Comparison of ENCODE assay signal across 9 cellular contexts in genomic region chr7:120996333-120996982, GRCh38. TPM values are rescaled to one million over a fixed set of nuclear protein-coding genes. Genes with fewer than 3 reads are reported as not detected.
DNase-seq lines count a peak whose midpoint lies in the region; ATAC-seq, FAIRE-seq and TF ChIP-seq lines count a peak whose summit lies in the region.
"Had no signal": no experiment of that assay in that cellular context is flagged by ENCODE, and none has a peak within 500 bp of the region (broad histone marks: within the 10 kb centered on the region; RNA-seq: fewer than 3 reads in every experiment).

No MANE protein-coding gene starts in this region.

- no peaks in the 10 kb centered on the region for H3K79me2 ChIP-seq in keratinocyte (ENCODE audit: control insufficient read depth, insufficient read depth, low read length)

- H4K20me1 ChIP-seq in keratinocyte (ENCODE audit: control insufficient read depth, extremely low read depth, insufficient read depth, low read length): no peaks in the 10 kb centered on the region

- TF ChIP-seq CTCF in A673 (conservative IDR thresholded peaks at IDR 0.05; ENCODE audit: low read depth, low read length) (no peak), ascending aorta (IDR thresholded peaks at IDR 0.05) (no peak), keratinocyte (optimal IDR thresholded peaks at IDR 0.05 in 1 of 3, IDR thresholded peaks at IDR 0.05 in 1 of 3, conservative IDR thresholded peaks at IDR 0.05 in 1 of 3; ENCODE audit: extremely low read depth in 1 of 3, insufficient read depth in 2 of 3, low read length in 3 of 3) (no peak), upper lobe of right lung (IDR thresholded peaks at IDR 0.05) (no peak)

- DNase-seq in A673 (ENCODE audit: low spot score) (peak; percentile 88), GDM1 (lab: John Stamatoyannopoulos, UW) (peak; percentile 85), LoVo (ENCODE audit: low spot score) (peak; percentile 77), ascending aorta (ENCODE audit: low spot score in 2 of 2) (peak; percentile 48 to 88), keratinocyte (ENCODE audit: low read depth, low spot score) (peak; percentile 11), upper lobe of right lung (no peak)

- no TSS peak for BruUV-seq in A673 (replicated peaks; lab: Mats Ljungman, UMichigan)

- POLR2A ChIA-PET in A673 (lab: Charles Lee; ENCODE audit: low non-redundant PET): interaction anchor here (0.6 kb wide), 1 partner anchor 37 kb away, joined by 3 read pairs; no protein-coding TSS in a partner anchor

- no peaks in the 10 kb centered on the region for H3K9me1 ChIP-seq in keratinocyte (ENCODE audit: control insufficient read depth, extremely low read depth, insufficient read depth, low read length)

- peak; percentile 88 for FAIRE-seq in keratinocyte (lab: Jason Lieb, UNC)

- no peak overlapping the region for H3K4me2 ChIP-seq in keratinocyte (ENCODE audit: control insufficient read depth, extremely low read depth, insufficient read depth, low read depth, low read length)

- no peak overlapping the region for H3K9ac ChIP-seq in keratinocyte (ENCODE audit: control insufficient read depth, extremely low read depth, insufficient read depth, low read length)

- H3K9me3 ChIP-seq in A673 (ENCODE audit: low read depth, low read length, poor library complexity, severe bottlenecking): no peaks in the 10 kb centered on the region
- H3K9me3 ChIP-seq in ascending aorta: no peaks in the 10 kb centered on the region
- no peaks in the 10 kb centered on the region for H3K9me3 ChIP-seq in keratinocyte (ENCODE audit: control insufficient read depth, low read depth, low read length)
- H3K9me3 ChIP-seq in upper lobe of right lung: no peaks in the 10 kb centered on the region

- H3K27ac ChIP-seq in A673 (ENCODE audit: low read depth, low read length, poor library complexity, severe bottlenecking) (no peak overlapping the region), ascending aorta (peak overlapping the region; percentile 83 to 88), keratinocyte (ENCODE audit: control insufficient read depth, insufficient read depth, low read length) (no peak overlapping the region), upper lobe of right lung (no peak overlapping the region)
- H3K27ac ChIP-seq: cardiac muscle cell had no signal

- H2AFZ ChIP-seq in keratinocyte (ENCODE audit: control insufficient read depth, low read length): no peak overlapping the region

- intact Hi-C loops in A673 (cut with micrococcal nuclease; ENCODE audit: unreplicated experiment): loop anchor here (10.0 kb wide), 1 partner anchor 548 kb away; no protein-coding TSS in a partner anchor
- intact Hi-C loops in ascending aorta (cut with DNase I): no loop called here
- intact Hi-C loops in upper lobe of right lung (cut with DNase I): no loop called here

- CTCF ChIA-PET in A673 (lab: Charles Lee): no interaction called here

- no peaks in the 10 kb centered on the region for H3K36me3 ChIP-seq in A673 (ENCODE audit: insufficient read depth, low read length, poor library complexity, severe bottlenecking)
- no peaks in the 10 kb centered on the region for H3K36me3 ChIP-seq in ascending aorta
- no peaks in the 10 kb centered on the region for H3K36me3 ChIP-seq in keratinocyte (ENCODE audit: control insufficient read depth in 2 of 2, extremely low read depth in 1 of 2, insufficient read depth in 2 of 2, low read length in 2 of 2)
- H3K36me3 ChIP-seq in upper lobe of right lung: no peaks in the 10 kb centered on the region
- H3K36me3 ChIP-seq: cardiac muscle cell had no signal

- H3K27me3 ChIP-seq in A673 (replicated peaks; ENCODE audit: insufficient read depth, low read depth, low read length, poor library complexity) (no peaks in the 10 kb centered on the region), ascending aorta (no peaks in the 10 kb centered on the region), keratinocyte (ENCODE audit: control insufficient read depth, extremely low read depth, insufficient read depth, low read length) (no peaks in the 10 kb centered on the region), upper lobe of right lung (no peaks in the 10 kb centered on the region)
- H3K27me3 ChIP-seq: cardiac muscle cell had no signal

- dilution Hi-C loops in keratinocyte (cut with MboI; ENCODE audit: extremely low pct_ligation_motif_present, low sequenced_read_pairs): no loop called here

- H3K4me1 ChIP-seq in A673 (ENCODE audit: insufficient read depth, low read length, poor library complexity, severe bottlenecking) (peaks cover 57% of the 10 kb centered on the region), ascending aorta (peaks cover 5 to 33% of the 10 kb centered on the region in 2 donors), keratinocyte (ENCODE audit: control insufficient read depth, extremely low read depth, insufficient read depth, low read length) (peaks cover 7% of the 10 kb centered on the region), upper lobe of right lung (peaks cover 34% of the 10 kb centered on the region)

- H3K4me3 ChIP-seq in A673 (ENCODE audit: low read depth, low read length, poor library complexity, severe bottlenecking) (no peak overlapping the region), ascending aorta (no peak overlapping the region), keratinocyte (ENCODE audit: control insufficient read depth in 2 of 3, extremely low read depth in 1 of 3, insufficient read depth in 2 of 3, low read depth in 1 of 3, low read length in 3 of 3) (no peak overlapping the region), upper lobe of right lung (no peak overlapping the region)
- H3K4me3 ChIP-seq: cardiac muscle cell had no signal

- ATAC-seq in upper lobe of right lung (peak; percentile 87), HG03354 (IDR thresholded peaks at IDR 0.05; ENCODE audit: poor library complexity, severe bottlenecking, unreplicated experiment) (no peak), HG02973 (IDR thresholded peaks at IDR 0.05; ENCODE audit: unreplicated experiment) (no peak)

RNA-seq across cellular contexts. Expression of gene CPED1, which starts 7.9 kb away (rescaled TPM):
- total RNA-seq in A673 (2021): 0.15 TPM in 1 of 2 replicates, not detected in the other
- total RNA-seq in ascending aorta: 69.5 TPM
- polyA plus RNA-seq in keratinocyte: 0.62 to 1.1 TPM (median 0.72 TPM) in 3 replicates
- not detected for polyA plus RNA-seq in keratinocyte (2011; ENCODE audit: low read depth)
- polyA plus RNA-seq in keratinocyte (2011; cell fraction: cytosol; rRNA removed): 0.88 and 1.5 TPM in 2 replicates
- polyA plus RNA-seq in keratinocyte (2011; cell fraction: nucleus; rRNA removed): 0.99 and 1.1 TPM in 2 replicates
- 0.11 and 0.78 TPM in 2 replicates for polyA plus RNA-seq in keratinocyte (2012; ENCODE audit: low replicate concordance)
- 0.52 to 2.4 TPM (median 1.6 TPM) in 3 replicates for polyA minus RNA-seq in keratinocyte
- polyA minus RNA-seq in keratinocyte (2011; cell fraction: cytosol; rRNA and poly(A)+ RNA removed): 0.96 TPM
- polyA minus RNA-seq in keratinocyte (2011; cell fraction: nucleus; rRNA and poly(A)+ RNA removed): 0.74 and 6.1 TPM in 2 replicates
- 39.2 TPM for total RNA-seq in upper lobe of right lung

RNA-seq across cellular contexts. Expression of gene ING3, which starts 45.9 kb away (rescaled TPM):
- total RNA-seq in A673 (2021) (12.1 and 16.1 TPM in 2 replicates), ascending aorta (6.8 TPM), upper lobe of right lung (17.9 TPM)
- 4.4 to 9.0 TPM (median 7.4 TPM) in 3 replicates for polyA plus RNA-seq in keratinocyte
- 5.8 TPM for polyA plus RNA-seq in keratinocyte (2011; ENCODE audit: low read depth)
- polyA plus RNA-seq in keratinocyte (2011; cell fraction: cytosol; rRNA removed): 2.7 and 6.5 TPM in 2 replicates
- 7.1 and 9.9 TPM in 2 replicates for polyA plus RNA-seq in keratinocyte (2011; cell fraction: nucleus; rRNA removed)
- 4.5 and 6.9 TPM in 2 replicates for polyA plus RNA-seq in keratinocyte (2012; ENCODE audit: low replicate concordance)
- 2.0 to 5.8 TPM (median 3.7 TPM) in 3 replicates for polyA minus RNA-seq in keratinocyte
- polyA minus RNA-seq in keratinocyte (2011; cell fraction: cytosol; rRNA and poly(A)+ RNA removed): 2.5 TPM
- 3.3 and 7.2 TPM in 2 replicates for polyA minus RNA-seq in keratinocyte (2011; cell fraction: nucleus; rRNA and poly(A)+ RNA removed)

Comparison
In these comparisons a context has a peak if more than half of its experiments do, and no peak if none do; other contexts are left out.
1. H3K27ac ChIP-seq: peak in ascending aorta (2 of 2); none in A673 (single experiment), keratinocyte (single experiment) and upper lobe of right lung (single experiment).
2. RNA of gene CPED1, which starts 7.9 kb away (total RNA-seq): 69.5 TPM in ascending aorta (single experiment) and 39.2 TPM in upper lobe of right lung (single experiment); 0.15 TPM in A673; every median in the first group is over 10 times any median in the second.